In genomic region chr13:49443689-49444516, GRCh38 we compare ENCODE assay signal across 8 cellular contexts.
DNase-seq lines count a peak whose midpoint lies in the region; ATAC-seq lines count a peak whose summit lies in the region.

Gene CAB39L, minus strand, starts transcription at chr13:49444064. Its CDS starts 61,154 bp downstream, at chr13:49382910.
Gene SETDB2, plus strand, starts transcription at chr13:49444274. Its CDS starts 7,620 bp downstream, at chr13:49451894.

- no peaks in the 10 kb centered on the region for H3K27me3 Mint-ChIP-seq in effector memory CD8-positive, alpha-beta T cell
- no peaks in the 10 kb centered on the region for H3K27me3 Mint-ChIP-seq in memory B cell

- H3K4me1 Mint-ChIP-seq in effector memory CD8-positive, alpha-beta T cell (ENCODE audit: low read depth in 2 of 2): peaks cover 21 to 47% of the 10 kb centered on the region in 2 donors
- peaks cover 31% of the 10 kb centered on the region for H3K4me1 Mint-ChIP-seq in memory B cell

- peak within 1 kb of the TSS; percentile 87 to 96 for H3K4me3 Mint-ChIP-seq in effector memory CD8-positive, alpha-beta T cell
- peak within 1 kb of the TSS; percentile 94 for H3K4me3 Mint-ChIP-seq in memory B cell

- H3K9me3 Mint-ChIP-seq in effector memory CD8-positive, alpha-beta T cell: peaks cover 0 to 3% of the 10 kb centered on the region in 2 donors
- H3K9me3 Mint-ChIP-seq in memory B cell: peaks cover 1% of the 10 kb centered on the region

- peaks cover 29% of the 10 kb centered on the region for H3K36me3 Mint-ChIP-seq in effector memory CD8-positive, alpha-beta T cell (ENCODE audit: insufficient read depth)
- peaks cover 4% of the 10 kb centered on the region for H3K36me3 Mint-ChIP-seq in memory B cell

- peak within 1 kb of the TSS; percentile 97 to 99 for H3K27ac Mint-ChIP-seq in effector memory CD8-positive, alpha-beta T cell
- H3K27ac Mint-ChIP-seq in memory B cell: peak within 1 kb of the TSS; percentile 96

- DNase-seq in COLO668 (lab: John Stamatoyannopoulos, UW; ENCODE audit: unreplicated experiment) (peak; percentile 100), HS-27A (ENCODE audit: low read depth) (peak; percentile 84), memory B cell (ENCODE audit: low spot score in 2 of 2) (peak; percentile 92 to 99)
- peak; percentile 99 for DNase-seq in NK-92 treated with Interleukin-12 subunit alpha and Interleukin-12 subunit beta, amount 100 ng/mL, for 24 hours (lab: John Stamatoyannopoulos, UW)
- DNase-seq in activated CD8-positive, alpha-beta memory T cell treated with anti-CD3 and anti-CD28 coated beads for 48 hours (ENCODE audit: low read depth in 2 of 3, low spot score in 2 of 3): peak; percentile 81 to 98 (median 91)
- DNase-seq in effector memory CD8-positive, alpha-beta T cell: peak; percentile 98
- peak; percentile 97 for DNase-seq in stimulated activated CD8-positive, alpha-beta memory T cell treated with anti-CD3 and anti-CD28 coated beads, Interleukin-12 subunit alpha, Interleukin-12 subunit beta, amount 100 ng/mL, for 24 hours (ENCODE audit: extremely low read depth)

- peak; percentile 94 for ATAC-seq in GM19467 (IDR thresholded peaks at IDR 0.05; ENCODE audit: unreplicated experiment)
- peak; percentile 86 for ATAC-seq in effector memory CD8-positive, alpha-beta T cell (replicated peaks)
- peak; percentile 81 for ATAC-seq in memory B cell (ENCODE audit: low read depth)

Comparison
In these comparisons a context has a peak if more than half of its experiments do, and no peak if none do; other contexts are left out.
1. Peak in every context shown above with its lines: DNase-seq and ATAC-seq.